Comparison of ENCODE assay signal across 20 cellular contexts in the genomic region with DNA sequence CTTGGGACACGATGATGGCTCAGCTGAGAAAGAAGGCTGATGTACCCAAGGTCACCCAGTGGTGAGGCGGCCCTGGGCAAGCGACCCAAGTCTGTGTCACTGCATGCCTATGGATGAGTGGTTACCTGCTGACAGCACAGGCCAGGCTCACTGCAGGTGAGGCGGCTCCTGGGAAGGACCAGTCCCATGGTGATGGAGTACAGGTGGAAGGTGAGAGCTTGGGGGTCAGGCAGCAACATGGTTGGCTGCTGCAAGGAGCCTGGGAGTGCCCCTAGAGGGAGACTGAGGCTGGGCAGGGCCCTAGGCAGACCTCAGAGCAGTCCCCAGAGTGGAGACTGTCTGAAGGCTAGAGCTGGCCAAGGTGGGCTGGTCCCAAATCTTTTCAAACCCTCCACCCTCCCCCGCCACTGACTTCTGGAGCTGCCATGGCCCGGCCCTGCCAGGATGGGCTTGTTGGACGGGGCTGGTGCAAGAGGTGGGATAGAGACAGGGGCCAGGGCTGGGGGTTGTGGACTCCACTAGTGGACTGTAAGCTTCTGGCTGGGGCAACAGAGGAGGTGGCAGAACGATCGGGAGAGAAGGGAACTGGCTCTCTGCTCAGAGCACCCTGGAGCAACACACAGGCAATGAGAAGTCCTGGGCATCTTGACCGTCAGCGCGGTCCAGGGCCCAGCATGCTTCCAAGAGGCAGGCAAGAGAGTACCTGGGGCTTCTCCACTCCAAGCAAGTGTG.
"Had no signal": no experiment of that assay in that cellular context is flagged by ENCODE, and none has a peak within 500 bp of the region (broad histone marks: within the 10 kb centered on the region; RNA-seq: fewer than 3 reads in every experiment).

No MANE protein-coding gene starts in this region.

- DNase-seq: activated B cell treated with CpG ODN at 0.5 μM for 24 hours; activated CD4-positive, alpha-beta T cell treated with anti-CD3 and anti-CD28 coated beads, Interleukin-2, amount 50 U/mL, for 1 hour; activated T-cell treated with anti-CD3 and anti-CD28 coated beads, Interleukin-2, amount 50 U/mL, for 4 hours; cerebellar nuclear complex; colonic mucosa; effector memory CD4-positive, alpha-beta T cell; left colon; mammary epithelial cell; midbrain; stimulated activated CD4-positive, alpha-beta T cell treated with anti-CD3 and anti-CD28 coated beads, Interleukin-2, amount 100 ng/mL, for 48 hours; tibial artery had no signal

- H3K36me3 Mint-ChIP-seq: activated naive CD8-positive, alpha-beta T cell; brain; naive thymus-derived CD8-positive, alpha-beta T cell had no signal

- H3K9me3 ChIP-seq: ascending aorta, colonic mucosa, suprapubic skin, tibial artery had no signal

- H3K27ac ChIP-seq: ascending aorta, cardiac muscle cell, colonic mucosa, dorsolateral prefrontal cortex, suprapubic skin, tibial artery had no signal

- H3K36me3 ChIP-seq: ascending aorta, cardiac muscle cell, colonic mucosa, suprapubic skin, tibial artery had no signal

- H3K27ac Mint-ChIP-seq: activated B cell treated with CpG ODN at 0.5 μM for 24 hours; activated naive CD8-positive, alpha-beta T cell; activated T-helper 2 cell treated with anti-CD3 and anti-CD28 coated beads, Interferon-gamma antibody, Interleukin-2, Interleukin-4, amounts not matched to agents 10 μg/mL and 5 μg/mL and 100 μg/mL, durations not matched to agents 14 hours and 24 hours and 36 hours; naive thymus-derived CD8-positive, alpha-beta T cell; T-helper 2 cell treated with Interferon-gamma antibody and Interleukin-4, amounts not matched to agents 5 μg/mL and 100 μg/mL, for 36 hours had no signal

- H3K9me3 Mint-ChIP-seq: activated B cell treated with CpG ODN at 0.5 μM for 24 hours; activated T-cell treated with anti-CD3 and anti-CD28 coated beads, Interleukin-2, amount 50 U/mL, for 4 hours; activated T-helper 2 cell treated with anti-CD3 and anti-CD28 coated beads, Interferon-gamma antibody, Interleukin-2, Interleukin-4, amounts not matched to agents 10 μg/mL and 5 μg/mL and 100 μg/mL, durations not matched to agents 14 hours and 24 hours and 36 hours; naive thymus-derived CD8-positive, alpha-beta T cell; T-helper 2 cell treated with Interferon-gamma antibody and Interleukin-4, amounts not matched to agents 5 μg/mL and 100 μg/mL, for 36 hours had no signal

- H3K4me1 ChIP-seq: colonic mucosa had no signal

- H3K4me3 ChIP-seq: ascending aorta, cardiac muscle cell, colonic mucosa, dorsolateral prefrontal cortex, suprapubic skin, tibial artery had no signal

- H3K27me3 ChIP-seq: ascending aorta, colonic mucosa had no signal

- H3K4me3 Mint-ChIP-seq: activated B cell treated with CpG ODN at 0.5 μM for 24 hours; activated naive CD8-positive, alpha-beta T cell; activated T-cell treated with anti-CD3 and anti-CD28 coated beads, Interleukin-2, amount 50 U/mL, for 4 hours; brain; naive thymus-derived CD8-positive, alpha-beta T cell; T-helper 2 cell treated with Interferon-gamma antibody and Interleukin-4, amounts not matched to agents 5 μg/mL and 100 μg/mL, for 36 hours had no signal
